ENCODE assay signal across 9 cellular contexts in the genomic region with DNA sequence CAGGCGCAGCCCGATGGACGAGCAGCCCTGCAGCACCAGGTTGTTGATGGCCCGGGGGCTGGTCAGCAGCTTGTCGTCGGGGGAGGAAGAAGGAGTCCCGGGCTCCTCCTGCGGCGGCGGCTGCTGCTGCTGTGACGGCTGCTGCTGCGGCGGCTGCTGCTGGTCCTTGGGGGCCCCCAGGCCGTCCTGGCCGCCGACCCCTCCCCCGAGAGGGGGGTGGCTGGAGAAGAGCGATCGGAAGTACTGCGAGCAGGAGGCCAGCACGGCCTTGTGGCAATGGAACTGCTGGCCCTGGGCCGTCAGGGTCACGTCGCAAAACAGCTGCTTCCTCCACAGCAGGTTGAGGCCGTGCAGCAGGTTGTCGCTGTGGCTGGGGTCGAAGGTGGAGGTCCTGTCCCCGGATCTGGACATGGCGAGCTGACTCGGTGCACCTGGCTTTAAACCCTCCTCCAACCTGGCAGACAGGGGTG. TPM values are rescaled to one million over a fixed set of nuclear protein-coding genes. Genes with fewer than 3 reads are reported as not detected.
A peak's percentile ranks its signal among the peaks of the same experiment; 100 is the strongest.
DNase-seq lines count a peak whose midpoint lies in the region; ATAC-seq and TF ChIP-seq lines count a peak whose summit lies in the region.
"Had no signal": no experiment of that assay in that cellular context is flagged by ENCODE, and none has a peak within 500 bp of the region (broad histone marks: within the 10 kb centered on the region; RNA-seq: fewer than 3 reads in every experiment).

No MANE protein-coding gene starts in this region.

- H3K27ac ChIP-seq in hepatocyte: no peak overlapping the region
- H3K27ac ChIP-seq in psoas muscle: no peak overlapping the region
- H3K27ac ChIP-seq in naive thymus-derived CD4-positive, alpha-beta T cell (ENCODE audit: low read depth, low read length): no peak overlapping the region

- TF ChIP-seq CTCF in GM10248 (IDR thresholded peaks at IDR 0.05; ENCODE audit: control extremely low read depth, extremely low read depth, low read depth, missing control alignments) (no peak), hepatocyte (IDR thresholded peaks at IDR 0.05; ENCODE audit: poor library complexity) (no peak), psoas muscle (IDR thresholded peaks at IDR 0.05) (no peak)

- peaks cover 0 to 15% (median 6%) of the 10 kb centered on the region in 7 donors for H3K4me1 Mint-ChIP-seq in naive thymus-derived CD4-positive, alpha-beta T cell

- no peaks in the 10 kb centered on the region for H3K4me1 ChIP-seq in NT2/D1 (ENCODE audit: insufficient read depth, insufficient read length)
- H3K4me1 ChIP-seq in hepatocyte (ENCODE audit: insufficient read depth): peaks cover 17% of the 10 kb centered on the region
- no peaks in the 10 kb centered on the region for H3K4me1 ChIP-seq in psoas muscle
- no peaks in the 10 kb centered on the region for H3K4me1 ChIP-seq in naive thymus-derived CD4-positive, alpha-beta T cell (ENCODE audit: control insufficient read depth in 2 of 2, insufficient read depth in 2 of 2, low read length in 2 of 2)

- H4K20me1 ChIP-seq in hepatocyte (ENCODE audit: insufficient read depth, poor library complexity, severe bottlenecking): no peaks in the 10 kb centered on the region

- H2AFZ ChIP-seq in hepatocyte: peak overlapping the region; percentile 55

- H3K27me3 ChIP-seq in NT2/D1 (ENCODE audit: insufficient read depth, insufficient read length) (peaks cover 61% of the 10 kb centered on the region), hepatocyte (peaks cover 82% of the 10 kb centered on the region), psoas muscle (ENCODE audit: insufficient read depth in 3 of 3, low read length in 2 of 3) (peaks cover 5 to 56% (median 17%) of the 10 kb centered on the region in 3 donors)
- H3K27me3 ChIP-seq in naive thymus-derived CD4-positive, alpha-beta T cell (ENCODE audit: control insufficient read depth in 2 of 2, insufficient read depth in 2 of 2, low read length in 2 of 2): peaks cover 0 to 13% of the 10 kb centered on the region in 2 donors

- peak overlapping the region in 4 of 10 donors; percentile 8 to 61 (median 42) for H3K4me3 Mint-ChIP-seq in naive thymus-derived CD4-positive, alpha-beta T cell

- peak overlapping the region; percentile 21 for H3K9ac ChIP-seq in NT2/D1 (ENCODE audit: insufficient read length, low read depth)

- intact Hi-C loops in psoas muscle (cut with DNase I): no loop called here
- intact Hi-C loops in naive thymus-derived CD4-positive, alpha-beta T cell (cut with micrococcal nuclease): no loop called here

- DNase-seq in GM10248 (ENCODE audit: extremely low spot score) (peak; percentile 17), NT2/D1 (ENCODE audit: low read depth, low spot score) (no peak), hepatocyte (ENCODE audit: low spot score) (peak; percentile 7), psoas muscle (no peak), Kasumi-1 (lab: John Stamatoyannopoulos, UW) (no peak), HuH-7 (ENCODE audit: low spot score) (no peak)
- DNase-seq in naive thymus-derived CD4-positive, alpha-beta T cell: no peak
- DNase-seq: OCI-M1 had no signal

- POLR2A ChIA-PET in GM10248 (lab: Yijun Ruan, JAX): no interaction called here
- POLR2A ChIA-PET in naive thymus-derived CD4-positive, alpha-beta T cell (lab: Charles Lee): no interaction called here

- WGBS in hepatocyte (ENCODE audit: low lambda C conversion rate, missing lambda C conversion rate): 1% methylated on average over 27 of the region's 30 CpGs
- WGBS in psoas muscle, 3 donors: 1% methylated on average over 27 to 30 of the region's 30 CpGs

- H3K4me2 ChIP-seq in hepatocyte: peak overlapping the region; percentile 97

- H3K27ac Mint-ChIP-seq in naive thymus-derived CD4-positive, alpha-beta T cell: no peak overlapping the region

- peak overlapping the region; percentile 58 for H3K4me3 ChIP-seq in NT2/D1 (ENCODE audit: insufficient read length, low read depth)
- H3K4me3 ChIP-seq in hepatocyte: no peak overlapping the region
- peak overlapping the region; percentile 60 for H3K4me3 ChIP-seq in psoas muscle
- H3K4me3 ChIP-seq in naive thymus-derived CD4-positive, alpha-beta T cell (ENCODE audit: low read length): no peak overlapping the region

- no peaks in the 10 kb centered on the region for H3K9me2 ChIP-seq in hepatocyte (replicated peaks; ENCODE audit: insufficient read depth)

- CTCF ChIA-PET in GM10248 (lab: Yijun Ruan, JAX): interaction anchor here (1.5 kb wide), 1 partner anchor 39 kb away, joined by 3 read pairs; no protein-coding TSS in a partner anchor
- CTCF ChIA-PET in naive thymus-derived CD4-positive, alpha-beta T cell (lab: Charles Lee): no interaction called here

- H3K36me3 Mint-ChIP-seq in naive thymus-derived CD4-positive, alpha-beta T cell: no peaks in the 10 kb centered on the region

- ATAC-seq in psoas muscle: peak in 1 of 4 donors; percentile 19
- no peak for ATAC-seq in HG02884 (IDR thresholded peaks at IDR 0.05; ENCODE audit: unreplicated experiment)
- ATAC-seq in naive thymus-derived CD4-positive, alpha-beta T cell: no peak

- peaks cover 0 to 3% (median 0%) of the 10 kb centered on the region in 11 donors for H3K9me3 Mint-ChIP-seq in naive thymus-derived CD4-positive, alpha-beta T cell

- H3K36me3 ChIP-seq in NT2/D1 (ENCODE audit: insufficient read depth, insufficient read length, low read length): no peaks in the 10 kb centered on the region
- H3K36me3 ChIP-seq in hepatocyte (replicated peaks; ENCODE audit: insufficient read depth, low read depth): no peaks in the 10 kb centered on the region
- no peaks in the 10 kb centered on the region for H3K36me3 ChIP-seq in psoas muscle (ENCODE audit: insufficient read depth in 1 of 2, low read depth in 1 of 2)
- no peaks in the 10 kb centered on the region for H3K36me3 ChIP-seq in naive thymus-derived CD4-positive, alpha-beta T cell (ENCODE audit: control insufficient read depth in 2 of 3, insufficient read depth in 3 of 3, low read length in 3 of 3)

- H3K27me3 Mint-ChIP-seq in naive thymus-derived CD4-positive, alpha-beta T cell: peaks cover 49 to 62% (median 60%) of the 10 kb centered on the region in 5 donors

- H3K9me3 ChIP-seq in NT2/D1 (ENCODE audit: insufficient read depth, low read length) (no peaks in the 10 kb centered on the region), hepatocyte (ENCODE audit: low read depth) (no peaks in the 10 kb centered on the region), psoas muscle (no peaks in the 10 kb centered on the region)
- H3K9me3 ChIP-seq in naive thymus-derived CD4-positive, alpha-beta T cell (ENCODE audit: control insufficient read depth in 2 of 3, low read length in 3 of 3): no peaks in the 10 kb centered on the region

- H3K79me2 ChIP-seq in hepatocyte: no peaks in the 10 kb centered on the region

RNA-seq across cellular contexts. Expression of gene KLHL14, which starts 2.6 kb away (rescaled TPM):
- 0.57 and 0.60 TPM in 2 replicates for total RNA-seq in hepatocyte
- 0.12 and 0.44 TPM in 2 replicates for polyA plus RNA-seq in hepatocyte
- not detected for total RNA-seq in psoas muscle
- under 1 TPM in 1 of 3 donors, not detected in 2; 0.01 TPM for polyA plus RNA-seq in psoas muscle
- under 1 TPM in 2 of 5 experiments, not detected in 3; 0.29 to 0.59 TPM for total RNA-seq in naive thymus-derived CD4-positive, alpha-beta T cell
- under 1 TPM in 1 of 2 donors, not detected in 1; 0.08 TPM for polyA plus RNA-seq in naive thymus-derived CD4-positive, alpha-beta T cell

Comparison
In these comparisons a context has a peak if more than half of its experiments do, and no peak if none do; other contexts are left out.
1. DNase-seq: peak in GM10248 (single experiment) and hepatocyte (single experiment); none in NT2/D1 (single experiment), psoas muscle (0 of 2), Kasumi-1 (0 of 2), HuH-7 (single experiment) and naive thymus-derived CD4-positive, alpha-beta T cell (0 of 9).
2. H3K4me3 ChIP-seq: peak in NT2/D1 (single experiment) and psoas muscle (single experiment); none in hepatocyte (single experiment) and naive thymus-derived CD4-positive, alpha-beta T cell (single experiment).